In the genomic region with DNA sequence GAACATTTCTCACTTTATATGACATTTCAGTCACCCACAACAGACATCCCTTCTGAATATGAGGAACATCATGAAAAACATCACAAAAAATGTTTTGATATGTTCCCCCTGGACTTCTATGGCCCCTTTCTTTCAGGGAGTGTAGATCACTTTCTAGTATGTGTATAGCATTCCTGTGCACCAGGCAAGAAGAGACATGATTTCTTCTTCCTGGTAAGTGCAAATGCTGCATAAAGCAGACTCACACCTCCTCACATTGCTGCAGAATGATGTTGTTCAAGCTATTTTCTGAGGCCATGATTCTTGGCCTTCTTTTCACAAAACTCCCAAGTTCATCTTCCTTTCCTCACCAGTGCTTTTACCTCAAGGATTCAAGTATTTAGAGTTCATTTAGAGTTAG, we compare ENCODE assay signal across 31 cellular contexts.
"Had no signal": no experiment of that assay in that cellular context is flagged by ENCODE, and none has a peak within 500 bp of the region (broad histone marks: within the 10 kb centered on the region; RNA-seq: fewer than 3 reads in every experiment).

No MANE protein-coding gene starts in this region.

- H3K27ac ChIP-seq: brain microvascular endothelial cell, esophagus muscularis mucosa, gastroesophageal sphincter, heart right ventricle, WERI-Rb-1 had no signal

- ATAC-seq: activated CD4-positive, CD25-positive, alpha-beta regulatory T cell treated with anti-CD3 and anti-CD28 coated beads, Interleukin-2, amount 50 U/mL, for 24 hours; activated CD8-positive, alpha-beta T cell treated with anti-CD3 and anti-CD28 coated beads for 36 hours; activated T-cell treated with anti-CD3 and anti-CD28 coated beads, Interleukin-2, amount 50 U/mL, for 4 hours; activated T-helper 17 cell treated with anti-CD3 and anti-CD28 coated beads, Interleukin-2, amount 50 U/mL, for 72 hours; gastroesophageal sphincter; heart right ventricle; T-helper 17 cell had no signal

- H3K9me3 ChIP-seq: colonic mucosa, esophagus muscularis mucosa, gastroesophageal sphincter, heart right ventricle had no signal

- H3K27me3 ChIP-seq: brain microvascular endothelial cell, colonic mucosa, esophagus muscularis mucosa, gastroesophageal sphincter, heart right ventricle had no signal

- H3K36me3 ChIP-seq: brain microvascular endothelial cell, colonic mucosa, esophagus muscularis mucosa, gastroesophageal sphincter, heart right ventricle, WERI-Rb-1 had no signal

- FAIRE-seq: astrocyte, endometrium, endothelial cell of umbilical vein had no signal

- H3K4me3 ChIP-seq: colonic mucosa, esophagus muscularis mucosa, gastroesophageal sphincter, heart right ventricle had no signal

- DNase-seq: activated B cell treated with CpG ODN at 0.5 μM for 24 hours; activated CD4-positive, alpha-beta T cell treated with anti-CD3 and anti-CD28 coated beads for 48 hours; activated CD4-positive, alpha-beta T cell treated with anti-CD3 and anti-CD28 coated beads, Interleukin-2, amount 50 U/mL, for 1 hour; activated CD4-positive, alpha-beta T cell treated with anti-CD3 and anti-CD28 coated beads, Interleukin-2, amount 50 U/mL, for 48 hours; activated CD8-positive, alpha-beta memory T cell treated with anti-CD3 and anti-CD28 coated beads for 24 hours; activated CD8-positive, alpha-beta T cell treated with anti-CD3 and anti-CD28 coated beads for 36 hours; activated effector memory CD4-positive, alpha-beta T cell treated with Interleukin-2 at 50 U/mL for 16 hours; activated gamma-delta T cell treated with Interleukin-2 at 50 U/mL for 16 hours; activated naive CD4-positive, alpha-beta T cell treated with anti-CD3 and anti-CD28 coated beads, Interleukin-2, amount 50 U/mL, for 16 hours; activated naive CD4-positive, alpha-beta T cell treated with Interleukin-2 at 50 U/mL for 16 hours; activated T-cell treated with anti-CD3 and anti-CD28 coated beads, Interleukin-2, amount 50 U/mL, for 4 hours; amniotic stem cell; anterior cingulate cortex; brain microvascular endothelial cell; caudate nucleus; colonic mucosa; effector CD8-positive, alpha-beta T cell; erythroblast; foreskin melanocyte; heart right ventricle; T-helper 1 cell; T-helper 17 cell; T1000; WERI-Rb-1 had no signal

- H3K4me1 ChIP-seq: colonic mucosa, esophagus muscularis mucosa, gastroesophageal sphincter had no signal
